In the genomic region with DNA sequence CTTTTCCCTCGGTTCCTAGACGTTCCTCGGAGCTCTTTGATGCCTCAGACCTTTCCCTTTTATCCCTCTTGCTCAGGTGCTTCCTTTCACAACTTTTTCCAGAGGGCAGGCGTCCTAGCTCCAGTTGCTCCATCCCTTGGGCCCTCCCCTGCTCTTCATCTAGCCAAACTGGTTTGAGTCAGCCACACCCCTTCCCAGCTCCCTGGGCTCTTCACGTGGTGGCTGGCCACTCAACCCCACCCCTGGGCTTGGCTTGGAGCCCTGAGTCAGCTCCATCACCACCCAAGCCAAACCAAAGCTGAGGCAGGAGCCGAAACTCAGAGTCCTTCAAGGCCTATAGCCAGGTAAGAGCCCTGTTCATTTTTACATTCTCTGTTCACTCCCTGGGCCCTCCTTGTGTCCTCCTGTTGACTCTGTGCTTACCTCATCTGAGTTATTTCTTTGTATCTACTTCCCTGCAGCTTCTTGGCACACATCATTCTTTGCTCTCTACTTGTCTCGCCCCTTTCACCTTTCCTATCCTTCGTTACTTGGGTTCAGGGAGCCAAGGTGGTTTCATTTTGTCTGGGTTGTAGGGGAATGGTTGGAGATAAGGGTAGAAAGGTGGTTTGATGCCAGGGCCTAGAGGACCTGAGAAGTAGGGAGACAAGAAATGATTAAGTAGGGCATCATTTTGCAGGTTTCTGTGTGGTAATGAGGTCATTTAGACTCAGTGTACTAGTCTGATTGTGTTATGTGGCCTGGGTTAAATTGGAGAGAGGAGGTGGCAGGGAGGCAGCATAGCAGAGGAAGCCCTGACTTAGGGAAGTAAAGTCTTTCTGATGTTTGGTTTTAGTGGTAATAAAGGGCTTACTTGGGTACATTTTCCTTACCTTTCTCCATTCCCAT, we compare ENCODE assay signal across 8 cellular contexts. TPM values are rescaled to one million over a fixed set of nuclear protein-coding genes. Genes with fewer than 3 reads are reported as not detected.
DNase-seq lines count a peak whose midpoint lies in the region; ATAC-seq, FAIRE-seq and TF ChIP-seq lines count a peak whose summit lies in the region.

No MANE protein-coding gene starts in this region.

- DNase-seq in H54 (ENCODE audit: insufficient read length, low spot score) (peak; percentile 93), RWPE1 (ENCODE audit: low spot score) (peak; percentile 99), epithelial cell of proximal tubule (ENCODE audit: low read depth) (peak; percentile 43), myocyte (ENCODE audit: low read depth) (peak; percentile 91), NCI-H187 (lab: John Stamatoyannopoulos, UW) (no peak), SKM-1 (lab: John Stamatoyannopoulos, UW; ENCODE audit: unreplicated experiment) (no peak), midbrain (lab: John Stamatoyannopoulos, UW) (no peak)
- DNase-seq in stimulated activated naive B cell treated with anti-CD40 and anti-IgM and Interleukin-4, amounts not matched to agents 10 μg/mL and 1 μg/mL and 100 μg/mL, for 72 hours = no peak

- peaks cover 42 to 67% of the 10 kb centered on the region in 2 donors for H3K36me3 Mint-ChIP-seq in stimulated activated naive B cell treated with anti-CD40 and anti-IgM and Interleukin-4, amounts not matched to agents 10 μg/mL and 1 μg/mL and 100 μg/mL, for 72 hours

- H3K27ac ChIP-seq in RWPE1 = peak overlapping the region; percentile 88

- no peak for TF ChIP-seq POLR2A in H54 (IDR thresholded peaks at IDR 0.05; ENCODE audit: low read depth, low read length)

- peak; percentile 84 for FAIRE-seq in H54 (lab: Jason Lieb, UNC)

- peak overlapping the region in 1 of 2 donors; percentile 43 for H3K4me3 Mint-ChIP-seq in stimulated activated naive B cell treated with anti-CD40 and anti-IgM and Interleukin-4, amounts not matched to agents 10 μg/mL and 1 μg/mL and 100 μg/mL, for 72 hours

- no peaks in the 10 kb centered on the region for H3K9me3 Mint-ChIP-seq in stimulated activated naive B cell treated with anti-CD40 and anti-IgM and Interleukin-4, amounts not matched to agents 10 μg/mL and 1 μg/mL and 100 μg/mL, for 72 hours

- POLR2A ChIA-PET in RWPE1 (lab: Yijun Ruan, JAX; ENCODE audit: low non-redundant PET) = interaction anchor here (0.5 to 0.6 kb wide), 2 partner anchors 10 to 27 kb away, joined by 3 to 5 read pairs; no protein-coding TSS in a partner anchor

- H3K27ac Mint-ChIP-seq in stimulated activated naive B cell treated with anti-CD40 and anti-IgM and Interleukin-4, amounts not matched to agents 10 μg/mL and 1 μg/mL and 100 μg/mL, for 72 hours = no peak overlapping the region

- TF ChIP-seq CTCF in RWPE1 (conservative IDR thresholded peaks at IDR 0.05; ENCODE audit: low read depth) (no peak), epithelial cell of proximal tubule (conservative IDR thresholded peaks at IDR 0.05; ENCODE audit: low read depth, low read length) (no peak)

- peaks cover 16 to 37% of the 10 kb centered on the region in 2 donors for H3K4me1 Mint-ChIP-seq in stimulated activated naive B cell treated with anti-CD40 and anti-IgM and Interleukin-4, amounts not matched to agents 10 μg/mL and 1 μg/mL and 100 μg/mL, for 72 hours

- ATAC-seq in stimulated activated naive B cell treated with anti-CD40 and anti-IgM and Interleukin-4, amounts not matched to agents 10 μg/mL and 1 μg/mL and 100 μg/mL, for 72 hours (replicated peaks) = no peak

- no peaks in the 10 kb centered on the region for H3K27me3 Mint-ChIP-seq in stimulated activated naive B cell treated with anti-CD40 and anti-IgM and Interleukin-4, amounts not matched to agents 10 μg/mL and 1 μg/mL and 100 μg/mL, for 72 hours

- H3K4me3 ChIP-seq in epithelial cell of proximal tubule (ENCODE audit: low read depth, low read length) = peak overlapping the region; percentile 48

- CTCF ChIA-PET in RWPE1 (lab: Yijun Ruan, JAX) = no interaction called here

RNA-seq across cellular contexts. Expression of a gene that starts 7.6 kb away (rescaled TPM):
- total RNA-seq in epithelial cell of proximal tubule (27.6 and 42.0 TPM in 2 replicates), myocyte (34.4 and 42.1 TPM in 2 replicates)
- 33.1 TPM for polyA plus RNA-seq in myocyte (2012)

RNA-seq across cellular contexts. Expression of a gene that starts 21.3 kb away (rescaled TPM):
- 7.0 and 8.2 TPM in 2 replicates for total RNA-seq in epithelial cell of proximal tubule
- total RNA-seq in myocyte = 3.9 and 4.1 TPM in 2 replicates
- 5.4 TPM for polyA plus RNA-seq in myocyte (2012)

RNA-seq across cellular contexts. Expression of a gene that starts 21.5 kb away (rescaled TPM):
- total RNA-seq in epithelial cell of proximal tubule (47.2 and 73.8 TPM in 2 replicates), myocyte (67.8 and 69.5 TPM in 2 replicates)
- 67.5 TPM for polyA plus RNA-seq in myocyte (2012)

RNA-seq across cellular contexts. Expression of a gene that starts 41.6 kb away (rescaled TPM):
- total RNA-seq in epithelial cell of proximal tubule (10.8 and 11.8 TPM in 2 replicates), myocyte (13.9 TPM in 2 replicates)
- polyA plus RNA-seq in myocyte (2012) = 23.2 TPM

RNA-seq across cellular contexts. Expression of a gene that starts 46.4 kb away (rescaled TPM):
- 11.4 and 14.0 TPM in 2 replicates for total RNA-seq in epithelial cell of proximal tubule
- total RNA-seq in myocyte = 24.3 and 28.7 TPM in 2 replicates
- polyA plus RNA-seq in myocyte (2012) = 15.4 TPM

Comparison
In these comparisons a context has a peak if more than half of its experiments do, and no peak if none do; other contexts are left out.
1. DNase-seq: peak in H54 (single experiment), RWPE1 (single experiment), epithelial cell of proximal tubule (single experiment) and myocyte (single experiment); none in NCI-H187 (0 of 2), SKM-1 (single experiment), midbrain (single experiment) and stimulated activated naive B cell treated with anti-CD40 and anti-IgM and Interleukin-4, amounts not matched to agents 10 μg/mL and 1 μg/mL and 100 μg/mL, for 72 hours (single experiment).